2 cellular contexts compared by ENCODE assay signal in genomic region chr2:9805435-9806297, GRCh38.
TF ChIP-seq lines count a peak whose summit lies in the region.

No MANE protein-coding gene starts in this region.

TF ChIP-seq in HEK293, 187 proteins besides CTCF, POLR2A, EP300 and RAD21 (continues in another document):
- TF ChIP-seq ELK4 (IDR thresholded peaks at IDR 0.05; ENCODE audit: borderline replicate concordance, low read depth, low read length) = no peak
- TF ChIP-seq ZNF776 (tag by site-specific recombination; IDR thresholded peaks at IDR 0.05; ENCODE audit: borderline replicate concordance) = no peak
- peak; percentile 16; the same call in 1 of the 2 replicates for TF ChIP-seq EGR2 (tag by site-specific recombination; IDR thresholded peaks at IDR 0.05; ENCODE audit: low read depth)
- no peak for TF ChIP-seq ZBTB26 (tag by site-specific recombination; optimal IDR thresholded peaks at IDR 0.05)
- TF ChIP-seq SP7 (tag by site-specific recombination; IDR thresholded peaks at IDR 0.05) = no peak
- no peak for TF ChIP-seq ZNF133 (tag by site-specific recombination; IDR thresholded peaks at IDR 0.05)
- no peak for TF ChIP-seq TCF7L2 (IDR thresholded peaks at IDR 0.05; ENCODE audit: borderline replicate concordance, low read depth, low read length)
- peak; percentile 22; the same call in 1 of the 2 replicates for TF ChIP-seq ZFHX2 (tag by site-specific recombination; conservative IDR thresholded peaks at IDR 0.05)
- TF ChIP-seq ZNF280D (tag by site-specific recombination; IDR thresholded peaks at IDR 0.05) = no peak
- TF ChIP-seq ZNF280C (tag by site-specific recombination; IDR thresholded peaks at IDR 0.05) = no peak
- TF ChIP-seq GLI2 (tag by site-specific recombination; IDR thresholded peaks at IDR 0.05; ENCODE audit: borderline replicate concordance, low read depth) = no peak
- no peak for TF ChIP-seq AEBP2 (tag by site-specific recombination; IDR thresholded peaks at IDR 0.05; ENCODE audit: borderline replicate concordance)
- TF ChIP-seq MZF1 (tag by site-specific recombination; IDR thresholded peaks at IDR 0.05; ENCODE audit: borderline replicate concordance) = no peak

TF ChIP-seq in H1, 55 proteins besides CTCF, POLR2A, EP300 and RAD21:
- TF ChIP-seq HDAC6 (IDR thresholded peaks at IDR 0.05; ENCODE audit: low read depth, low read length) = no peak
- no peak for TF ChIP-seq CHD7 (IDR thresholded peaks at IDR 0.05; ENCODE audit: insufficient replicate concordance, low read length)
- no peak for TF ChIP-seq JUN (IDR thresholded peaks at IDR 0.05; ENCODE audit: low read depth, low read length)
- no peak for TF ChIP-seq POLR2AphosphoS5 (IDR thresholded peaks at IDR 0.05; ENCODE audit: low read depth, low read length)
- no peak for TF ChIP-seq SIN3A (conservative IDR thresholded peaks at IDR 0.05 in 1 of 2, IDR thresholded peaks at IDR 0.05 in 1 of 2; ENCODE audit: low read depth in 1 of 2, low read length in 2 of 2)
- no peak for TF ChIP-seq SAP30 (IDR thresholded peaks at IDR 0.05; ENCODE audit: insufficient read depth, insufficient replicate concordance, low read length)
- no peak for TF ChIP-seq TAF7 (optimal IDR thresholded peaks at IDR 0.05; ENCODE audit: borderline replicate concordance, low read depth, low read length)
- TF ChIP-seq POU5F1 (IDR thresholded peaks at IDR 0.05; ENCODE audit: low read depth, low read length) = no peak
- TF ChIP-seq BCL11A (IDR thresholded peaks at IDR 0.05; ENCODE audit: low read depth in 2 of 2, low read length in 2 of 2) = no peak
- no peak for TF ChIP-seq SP2 (IDR thresholded peaks at IDR 0.05; ENCODE audit: low read length)
- TF ChIP-seq NRF1 (IDR thresholded peaks at IDR 0.05; ENCODE audit: low read depth, low read length) = no peak
- TF ChIP-seq ATF2 (IDR thresholded peaks at IDR 0.05; ENCODE audit: low read length) = no peak
- no peak for TF ChIP-seq E2F6 (IDR thresholded peaks at IDR 0.05)
